ENCODE assay signal across 10 cellular contexts in the genomic region with DNA sequence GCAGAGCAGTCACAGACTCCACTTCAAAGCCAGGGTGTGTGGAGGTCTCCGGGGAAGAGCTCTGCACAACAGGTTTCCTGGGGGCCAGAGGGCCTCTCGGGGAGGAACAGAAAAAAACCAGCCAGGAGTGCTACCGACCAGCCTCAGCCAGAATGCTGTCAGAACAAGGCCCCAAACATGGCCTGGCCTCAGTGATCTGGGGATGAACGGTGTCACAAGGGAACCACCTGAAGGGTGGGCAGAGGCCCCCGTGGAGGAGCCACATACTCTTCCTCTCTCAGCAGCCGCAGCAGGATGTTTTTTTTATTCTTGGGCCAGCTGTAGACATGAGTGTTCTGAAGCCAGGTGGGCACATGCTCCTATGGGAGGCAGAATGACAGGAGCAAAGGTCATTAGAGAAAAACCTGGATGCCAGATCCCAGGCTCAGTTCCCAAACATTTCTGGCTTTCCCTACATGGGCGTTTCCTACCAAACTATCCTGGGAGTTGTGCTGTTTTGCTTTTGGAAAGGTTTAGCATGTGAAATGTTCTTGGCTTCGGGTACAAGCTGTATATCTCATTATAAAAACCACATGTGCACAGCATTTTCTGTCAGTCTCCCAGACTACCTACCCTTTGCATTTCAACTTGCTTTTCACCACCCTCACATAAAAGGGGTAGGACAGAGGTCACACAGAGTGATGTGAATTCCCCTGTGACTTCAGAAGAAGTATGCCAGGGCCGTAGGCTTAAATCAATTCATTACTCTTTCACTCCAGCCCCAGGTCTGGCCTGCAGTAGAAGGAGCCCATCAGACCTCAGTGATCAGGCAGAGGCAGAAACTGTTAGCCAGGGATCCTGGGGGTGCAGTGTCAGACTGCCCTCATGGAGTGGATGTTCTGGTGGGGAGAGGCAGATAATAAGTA. TPM values are rescaled to one million over a fixed set of nuclear protein-coding genes. Genes with fewer than 3 reads are reported as not detected.
A peak's percentile ranks its signal among the peaks of the same experiment; 100 is the strongest.
DNase-seq lines count a peak whose midpoint lies in the region; ATAC-seq and TF ChIP-seq lines count a peak whose summit lies in the region.
"Had no signal": no experiment of that assay in that cellular context is flagged by ENCODE, and none has a peak within 500 bp of the region (broad histone marks: within the 10 kb centered on the region; RNA-seq: fewer than 3 reads in every experiment).

No MANE protein-coding gene starts in this region.

- peak overlapping the region; percentile 46 for H3K9ac ChIP-seq in Loucy (ENCODE audit: low read depth, low read length, poor library complexity, severe bottlenecking)

- H4K20me1 ChIP-seq in Loucy (ENCODE audit: insufficient read depth, low read length, poor library complexity, severe bottlenecking) (no peaks in the 10 kb centered on the region), osteoblast (ENCODE audit: insufficient read depth, low read length) (no peaks in the 10 kb centered on the region)

- peaks cover 3% of the 10 kb centered on the region; the same call in 1 of the 2 replicates for H3K36me3 ChIP-seq in Loucy (ENCODE audit: insufficient read depth, low read length)
- H3K36me3 ChIP-seq in osteoblast (ENCODE audit: insufficient read depth, low read length), result peaks cover 49% of the 10 kb centered on the region

- H3K4me1 ChIP-seq in Loucy (ENCODE audit: insufficient read depth, low read length, poor library complexity, severe bottlenecking) (peaks cover 42% of the 10 kb centered on the region), osteoblast (ENCODE audit: insufficient read depth, low read length) (peaks cover 25% of the 10 kb centered on the region)

- DNase-seq in AG20443 (ENCODE audit: low spot score), result peak; percentile 41
- DNase-seq in epithelial cell of prostate (ENCODE audit: low read depth, low spot score), result no peak
- no peak for DNase-seq in osteoblast (ENCODE audit: insufficient read length, low spot score, missing footprints)
- DNase-seq: left lung; stimulated activated CD8-positive, alpha-beta memory T cell treated with anti-CD3 and anti-CD28 coated beads, Interleukin-4, amount 100 ng/mL, for 48 hours had no signal

- H3K79me2 ChIP-seq in Loucy (ENCODE audit: insufficient read depth, low read length), result peaks cover 18% of the 10 kb centered on the region; the same call in 1 of the 2 replicates
- H3K79me2 ChIP-seq in osteoblast (ENCODE audit: insufficient read depth, low read length), result peaks cover 19% of the 10 kb centered on the region

- H3K4me2 ChIP-seq in Loucy (ENCODE audit: low read depth, low read length, poor library complexity, severe bottlenecking) (peak overlapping the region; percentile 48), osteoblast (ENCODE audit: insufficient read depth, low read length) (no peak overlapping the region)

- peak overlapping the region; percentile 1 for H3K4me3 ChIP-seq in Loucy (ENCODE audit: low read length, poor library complexity, severe bottlenecking)
- H3K4me3 ChIP-seq in osteoblast (ENCODE audit: insufficient read depth, low read length), result no peak overlapping the region
- H3K4me3 ChIP-seq: left lung had no signal

- no peaks in the 10 kb centered on the region for H3F3A ChIP-seq in Loucy (ENCODE audit: low read depth)

- H3K27ac ChIP-seq in epithelial cell of prostate (peak overlapping the region; percentile 1), osteoblast (ENCODE audit: low read depth, low read length) (peak overlapping the region; percentile 60)

- H3K27me3 ChIP-seq in Loucy (ENCODE audit: insufficient read depth, low read length, poor library complexity, severe bottlenecking), result no peaks in the 10 kb centered on the region
- H3K27me3 ChIP-seq in osteoblast (ENCODE audit: insufficient read depth, low read length), result no peaks in the 10 kb centered on the region
- H3K27me3 ChIP-seq: left lung had no signal

- no peaks in the 10 kb centered on the region for H3K9me3 ChIP-seq in Loucy (ENCODE audit: insufficient read depth, low read depth, low read length)
- no peaks in the 10 kb centered on the region for H3K9me3 ChIP-seq in osteoblast (ENCODE audit: low read depth, low read length)
- H3K9me3 ChIP-seq: left lung had no signal

- no peaks in the 10 kb centered on the region for H3K9me2 ChIP-seq in Loucy (replicated peaks; ENCODE audit: low read depth, low read length)

- H2AFZ ChIP-seq in Loucy (ENCODE audit: low read length) (no peak overlapping the region), osteoblast (ENCODE audit: low read length) (no peak overlapping the region)

- TF ChIP-seq CTCF in Loucy (conservative IDR thresholded peaks at IDR 0.05; ENCODE audit: low read length), result no peak
- TF ChIP-seq CTCF in osteoblast (IDR thresholded peaks at IDR 0.05; ENCODE audit: extremely low read depth, low read depth, low read length), result no peak

- no peak for ATAC-seq in GM19023 (IDR thresholded peaks at IDR 0.05; ENCODE audit: unreplicated experiment)
- no peak for ATAC-seq in HG03097 (IDR thresholded peaks at IDR 0.05; ENCODE audit: low FRiP score, unreplicated experiment)
- no peak for ATAC-seq in HG03280 (IDR thresholded peaks at IDR 0.05; ENCODE audit: unreplicated experiment)
- no peak for ATAC-seq in GM18867 (IDR thresholded peaks at IDR 0.05; ENCODE audit: unreplicated experiment)
- ATAC-seq: left lung had no signal

RNA-seq across cellular contexts. Expression of gene TRAF3IP2, which starts 46.2 kb away (rescaled TPM):
- total RNA-seq in osteoblast, result 23.6 and 23.9 TPM in 2 replicates
